ENCODE assay signal across 8 cellular contexts in genomic region chr3:67654832-67655152, GRCh38. TPM values are rescaled to one million over a fixed set of nuclear protein-coding genes. Genes with fewer than 3 reads are reported as not detected.
DNase-seq lines count a peak whose midpoint lies in the region; TF ChIP-seq lines count a peak whose summit lies in the region.

No MANE protein-coding gene starts in this region.

- H3K4me2 ChIP-seq in mesenchymal stem cell (ENCODE audit: low read length, poor library complexity, severe bottlenecking), result peak overlapping the region; percentile 51

- no peak for TF ChIP-seq POLR2A in breast epithelium (IDR thresholded peaks at IDR 0.05)
- peak in 1 of 2 donors; percentile 1 for TF ChIP-seq POLR2A in vagina (IDR thresholded peaks at IDR 0.05)

- H3K9me3 Mint-ChIP-seq in IgD-negative memory B cell, result no peaks in the 10 kb centered on the region

- H3K4me3 Mint-ChIP-seq in IgD-negative memory B cell, result peak overlapping the region; percentile 84 to 93 (median 88)

- H3K27ac ChIP-seq in AG04450 (ENCODE audit: low read depth, low read length), result peak overlapping the region; percentile 79
- H3K27ac ChIP-seq in breast epithelium, result peak overlapping the region; percentile 91 to 96
- peak overlapping the region; percentile 87 for H3K27ac ChIP-seq in mesenchymal stem cell (ENCODE audit: low read length, poor library complexity, severe bottlenecking)
- H3K27ac ChIP-seq in vagina, result peak overlapping the region; percentile 94

- H3K14ac ChIP-seq in mesenchymal stem cell (ENCODE audit: low read length in 2 of 2), result peak overlapping the region in 1 of 2 experiments; percentile 76

- peak overlapping the region; percentile 98 for H2AFZ ChIP-seq in mesenchymal stem cell (ENCODE audit: low read depth, low read length)

- WGBS in mesenchymal stem cell, result 33% methylated on average over 11 of the region's 11 CpGs

- H3K9me3 ChIP-seq in AG04450 (ENCODE audit: control insufficient read depth, insufficient read depth, low read length) (peaks cover 4% of the 10 kb centered on the region; the same call in 1 of the 2 replicates), breast epithelium (no peaks in the 10 kb centered on the region), mesenchymal stem cell (ENCODE audit: control insufficient read depth, low read length) (no peaks in the 10 kb centered on the region), vagina (no peaks in the 10 kb centered on the region)

- no peak for TF ChIP-seq CTCF in AG04450 (IDR thresholded peaks at IDR 0.05; ENCODE audit: low read depth, low read length)
- no peak for TF ChIP-seq CTCF in breast epithelium (IDR thresholded peaks at IDR 0.05)
- TF ChIP-seq CTCF in vagina (IDR thresholded peaks at IDR 0.05), result no peak

- peak overlapping the region; percentile 68 to 85 for H3K4ac ChIP-seq in mesenchymal stem cell (ENCODE audit: low read depth in 1 of 2, low read length in 2 of 2)

- CTCF ChIA-PET in AG04450 (lab: Charles Lee), result interaction anchor here (0.9 to 1.5 kb wide), 3 partner anchors 9 to 273 kb away, joined by 3 to 5 read pairs (median 3); no protein-coding TSS in a partner anchor

- H3K27ac Mint-ChIP-seq in IgD-negative memory B cell, result peak overlapping the region; percentile 85 to 94 (median 91)

- H3K27me3 ChIP-seq in AG04450 (ENCODE audit: control insufficient read depth, insufficient read depth, low read length), result no peaks in the 10 kb centered on the region
- H3K27me3 ChIP-seq in breast epithelium, result no peaks in the 10 kb centered on the region
- H3K27me3 ChIP-seq in mesenchymal stem cell (ENCODE audit: control insufficient read depth in 1 of 2, insufficient read depth in 1 of 2, low read length in 2 of 2), result no peaks in the 10 kb centered on the region
- no peaks in the 10 kb centered on the region for H3K27me3 ChIP-seq in vagina

- peak overlapping the region; percentile 92 for H3K9ac ChIP-seq in mesenchymal stem cell (ENCODE audit: low read length)

- H3K4me3 ChIP-seq in AG04450 (ENCODE audit: low read depth, low read length), result peak overlapping the region; percentile 76
- peak overlapping the region; percentile 81 to 94 (median 93) for H3K4me3 ChIP-seq in breast epithelium
- H3K4me3 ChIP-seq in mesenchymal stem cell (ENCODE audit: insufficient read depth in 1 of 2, low read depth in 1 of 2, low read length in 2 of 2), result peak overlapping the region; percentile 84 to 90
- peak overlapping the region; percentile 64 to 95 for H3K4me3 ChIP-seq in vagina

- H3K79me1 ChIP-seq in mesenchymal stem cell (replicated peaks; ENCODE audit: low read length, poor library complexity, severe bottlenecking), result peaks cover 11% of the 10 kb centered on the region

- peak overlapping the region; percentile 18 for H2AK5ac ChIP-seq in mesenchymal stem cell (ENCODE audit: low read length, severe bottlenecking)

- H3K36me3 ChIP-seq in breast epithelium (no peaks in the 10 kb centered on the region), mesenchymal stem cell (ENCODE audit: control insufficient read depth in 1 of 2, insufficient read depth in 2 of 2, low read depth in 1 of 2, low read length in 2 of 2) (peaks cover 0 to 5% of the 10 kb centered on the region in 2 experiments), vagina (no peaks in the 10 kb centered on the region)

- no peak overlapping the region for H2BK15ac ChIP-seq in mesenchymal stem cell (ENCODE audit: low read depth, poor library complexity, severe bottlenecking)

- peak overlapping the region in 1 of 2 experiments; percentile 92 for H3K23ac ChIP-seq in mesenchymal stem cell (ENCODE audit: low read length in 2 of 2)

- peak overlapping the region; percentile 22 for H2BK120ac ChIP-seq in mesenchymal stem cell (ENCODE audit: low read depth, low read length)

- peak overlapping the region; percentile 92 for H4K8ac ChIP-seq in mesenchymal stem cell (ENCODE audit: low read length)

- H3K4me1 ChIP-seq in breast epithelium, result peaks cover 0 to 7% of the 10 kb centered on the region in 2 donors
- H3K4me1 ChIP-seq in mesenchymal stem cell (ENCODE audit: control insufficient read depth, insufficient read depth, low read depth, low read length), result peaks cover 4% of the 10 kb centered on the region
- H3K4me1 ChIP-seq in vagina, result peaks cover 37% of the 10 kb centered on the region

- no peaks in the 10 kb centered on the region for H3K27me3 Mint-ChIP-seq in IgD-negative memory B cell

- H2BK12ac ChIP-seq in mesenchymal stem cell (ENCODE audit: low read length in 2 of 2), result peak overlapping the region in 1 of 2 experiments; percentile 91

- peaks cover 40 to 50% (median 49%) of the 10 kb centered on the region in 3 donors for H3K4me1 Mint-ChIP-seq in IgD-negative memory B cell

- H3K18ac ChIP-seq in mesenchymal stem cell (ENCODE audit: low read depth in 1 of 2, low read length in 2 of 2), result peak overlapping the region; percentile 87 to 95

- DNase-seq in AG04450 (ENCODE audit: low read depth, low spot score) (no peak), breast epithelium (ENCODE audit: low spot score in 2 of 2) (no peak), mesenchymal stem cell (no peak), vagina (ENCODE audit: extremely low spot score in 2 of 2) (no peak), NCI-H524 (lab: John Stamatoyannopoulos, UW) (no peak), RKO (ENCODE audit: low spot score) (no peak), cerebellar cortex (ENCODE audit: low spot score) (no peak)

- no peaks in the 10 kb centered on the region for H3K36me3 Mint-ChIP-seq in IgD-negative memory B cell

- peak overlapping the region; percentile 86 for H4K91ac ChIP-seq in mesenchymal stem cell (ENCODE audit: low read length)

- intact Hi-C loops in breast epithelium (cut with DNase I; ENCODE audit: low total_unique reads) (no loop called here), vagina (cut with DNase I) (no loop called here)

- POLR2A ChIA-PET in AG04450 (lab: Yijun Ruan, JAX), result interaction anchor here (1.2 kb wide), 1 partner anchor 20 kb away, joined by 4 read pairs; no protein-coding TSS in a partner anchor

- no peak overlapping the region for H2BK5ac ChIP-seq in mesenchymal stem cell (ENCODE audit: low read depth, low read length, poor library complexity, severe bottlenecking)

RNA-seq across cellular contexts. Expression of gene SUCLG2, which starts 0.4 kb away (rescaled TPM):
- 37.2 and 54.2 TPM in 2 replicates for polyA plus RNA-seq in AG04450 (2011; rRNA removed)
- polyA minus RNA-seq in AG04450 (2011; rRNA and poly(A)+ RNA removed), result 20.0 and 30.3 TPM in 2 replicates
- polyA plus RNA-seq in IgD-negative memory B cell, result 56.6 TPM
- 10 to 100 TPM; 45.9 to 58.1 (median 52.8) TPM for total RNA-seq in breast epithelium
- polyA plus RNA-seq in mesenchymal stem cell (2013, experiment 1 of 2), result 46.2 TPM
- polyA plus RNA-seq in mesenchymal stem cell (2013, experiment 2 of 2), result 47.3 TPM
- total RNA-seq in vagina, result 29.5 TPM
